9 cellular contexts compared by ENCODE assay signal in the genomic region with DNA sequence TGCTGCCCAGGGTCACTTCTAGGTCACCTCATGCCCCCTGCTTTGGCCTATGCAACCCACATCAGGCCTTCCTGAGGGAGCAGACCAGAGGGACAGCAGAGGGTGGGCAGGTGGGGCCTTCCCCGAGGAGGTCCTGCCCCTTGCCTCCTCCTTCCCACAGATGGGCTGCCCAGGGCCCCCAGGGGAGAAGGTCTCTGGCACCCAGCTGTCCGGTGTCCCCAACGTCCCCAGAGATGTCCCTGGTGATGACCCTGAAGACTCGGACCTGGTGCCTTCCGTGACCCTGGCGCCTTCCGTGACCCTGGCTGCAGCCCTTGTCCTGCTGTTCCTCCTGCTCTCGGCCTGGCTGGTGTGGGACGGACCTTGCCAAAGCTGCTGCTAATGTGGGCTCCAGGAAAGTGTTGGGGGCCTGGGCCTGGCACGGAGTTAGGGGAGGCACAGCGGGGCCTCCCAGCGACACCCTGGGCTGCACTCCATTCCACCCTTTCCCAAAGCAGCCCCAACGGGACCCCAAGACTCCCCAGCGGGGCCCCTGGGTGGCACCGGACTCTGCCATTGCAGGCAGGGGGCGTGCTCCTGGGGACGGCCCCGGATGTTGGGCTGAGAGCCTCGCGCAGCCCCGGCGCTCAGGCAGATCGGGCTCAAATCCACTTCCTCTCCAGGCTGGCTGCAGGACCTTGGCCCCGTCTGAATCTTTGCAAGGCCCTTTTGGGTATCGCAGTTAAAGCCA. TPM values are rescaled to one million over a fixed set of nuclear protein-coding genes. Genes with fewer than 3 reads are reported as not detected.
DNase-seq lines count a peak whose midpoint lies in the region; ATAC-seq and TF ChIP-seq lines count a peak whose summit lies in the region.
"Had no signal": no experiment of that assay in that cellular context is flagged by ENCODE, and none has a peak within 500 bp of the region (broad histone marks: within the 10 kb centered on the region; RNA-seq: fewer than 3 reads in every experiment).

No MANE protein-coding gene starts in this region.

- DNase-seq in DMS 273 (lab: John Stamatoyannopoulos, UW; ENCODE audit: unreplicated experiment) = peak; percentile 44
- DNase-seq in DMS 273 treated with DMSO at 0.1 percent for 48 hours (lab: John Stamatoyannopoulos, UW) = no peak
- DNase-seq in activated B cell treated with CpG ODN at 0.5 μM for 24 hours = no peak
- peak; percentile 64 for DNase-seq in osteoblast (ENCODE audit: insufficient read length, low spot score, missing footprints)
- no peak for DNase-seq in NCI-H2171 treated with DMSO at 0.1 percent for 48 hours (lab: John Stamatoyannopoulos, UW)
- no peak for DNase-seq in erythroblast (lab: John Stamatoyannopoulos, UW)
- no peak for DNase-seq in lower leg skin (ENCODE audit: low spot score in 2 of 2)

- no peaks in the 10 kb centered on the region for H3K36me3 Mint-ChIP-seq in activated B cell treated with CpG ODN at 0.5 μM for 24 hours (ENCODE audit: low read depth)

- peaks cover 5% of the 10 kb centered on the region for H3K4me1 Mint-ChIP-seq in activated B cell treated with CpG ODN at 0.5 μM for 24 hours

- TF ChIP-seq POLR2A in erythroblast (IDR thresholded peaks at IDR 0.05; ENCODE audit: low read length) (no peak), lower leg skin (IDR thresholded peaks at IDR 0.05) (no peak)

- H3K4me1 ChIP-seq in osteoblast (ENCODE audit: insufficient read depth, low read length) = no peaks in the 10 kb centered on the region

- H3K9me3 ChIP-seq in osteoblast (ENCODE audit: low read depth, low read length) = no peaks in the 10 kb centered on the region

- H3K79me2 ChIP-seq in osteoblast (ENCODE audit: insufficient read depth, low read length) = no peaks in the 10 kb centered on the region

- TF ChIP-seq CTCF in activated B cell treated with CpG ODN at 0.5 μM for 24 hours (IDR thresholded peaks at IDR 0.05) (no peak), osteoblast (IDR thresholded peaks at IDR 0.05; ENCODE audit: extremely low read depth, low read depth, low read length) (no peak), lower leg skin (IDR thresholded peaks at IDR 0.05) (no peak)

- POLR2A ChIA-PET in activated B cell treated with CpG ODN at 0.5 μM for 24 hours (lab: Charles Lee) = interaction anchor here (1.2 kb wide), 1 partner anchor 299 kb away, joined by 3 read pairs; no protein-coding TSS in a partner anchor

- ATAC-seq in HG03442 (IDR thresholded peaks at IDR 0.05; ENCODE audit: unreplicated experiment) (peak; percentile 8), activated B cell treated with CpG ODN at 0.5 μM for 24 hours (ENCODE audit: low read depth) (peak; percentile 67)

- CTCF ChIA-PET in activated B cell treated with CpG ODN at 0.5 μM for 24 hours (lab: Charles Lee) = interaction anchor here (0.6 to 6.4 kb wide), 7 partner anchors 11 to 954 kb away, joined by 3 to 54 read pairs (median 4); no protein-coding TSS in a partner anchor

- H3K4me2 ChIP-seq in osteoblast (ENCODE audit: insufficient read depth, low read length) = no peak overlapping the region

- intact Hi-C loops in activated B cell treated with CpG ODN at 0.5 μM for 24 hours (cut with micrococcal nuclease) = loop anchor here (1.0 to 5.0 kb wide), 7 partner anchors 78 to 513 kb away; a partner anchor contains a TSS
- intact Hi-C loops in lower leg skin (cut with DNase I; ENCODE audit: low total_unique reads) = loop anchor here (5.0 kb wide), 2 partner anchors 78 to 298 kb away; no protein-coding TSS in a partner anchor

- 34 to 48% methylated on average over 14 to 17 of the region's 25 CpGs for WGBS in lower leg skin, 2 donors

- H3K36me3 ChIP-seq in osteoblast (ENCODE audit: insufficient read depth, low read length) = no peaks in the 10 kb centered on the region

- no peak overlapping the region for H2AFZ ChIP-seq in osteoblast (ENCODE audit: low read length)

- peaks cover 1% of the 10 kb centered on the region for H3K27me3 Mint-ChIP-seq in activated B cell treated with CpG ODN at 0.5 μM for 24 hours

- no peak overlapping the region for H3K27ac Mint-ChIP-seq in activated B cell treated with CpG ODN at 0.5 μM for 24 hours

- H3K27ac ChIP-seq in osteoblast (ENCODE audit: low read depth, low read length) = no peak overlapping the region
- H3K27ac ChIP-seq: 22Rv1 had no signal

- no peaks in the 10 kb centered on the region for H3K27me3 ChIP-seq in osteoblast (ENCODE audit: insufficient read depth, low read length)

- H4K20me1 ChIP-seq in osteoblast (ENCODE audit: insufficient read depth, low read length) = no peaks in the 10 kb centered on the region

- H3K9me3 Mint-ChIP-seq in activated B cell treated with CpG ODN at 0.5 μM for 24 hours = no peaks in the 10 kb centered on the region

- peak overlapping the region; percentile 56 for H3K4me3 Mint-ChIP-seq in activated B cell treated with CpG ODN at 0.5 μM for 24 hours

- H3K4me3 ChIP-seq in osteoblast (ENCODE audit: insufficient read depth, low read length) = no peak overlapping the region
- H3K4me3 ChIP-seq in lower leg skin (ENCODE audit: low read depth, poor library complexity, severe bottlenecking) = no peak overlapping the region

RNA-seq across cellular contexts. Expression of a gene that starts 6.8 kb away (rescaled TPM):
- total RNA-seq in activated B cell treated with CpG ODN at 0.5 μM for 24 hours = 32.9 and 37.4 TPM in 2 replicates
- total RNA-seq in osteoblast = 25.3 TPM in 2 replicates
- 1 to 10 TPM in 1 of 4 donors, under 1 TPM in 1, not detected in 2; 0.54 to 1.0 TPM for total RNA-seq in lower leg skin

RNA-seq across cellular contexts. Expression of a gene that starts 25.9 kb away (rescaled TPM):
- total RNA-seq in activated B cell treated with CpG ODN at 0.5 μM for 24 hours (13.8 and 15.0 TPM in 2 replicates), osteoblast (8.0 and 9.0 TPM in 2 replicates), lower leg skin (10 to 100 TPM in 1 of 4 donors, 1 to 10 TPM in 3; 4.1 to 10.6 (median 8.0) TPM)

RNA-seq across cellular contexts. Expression of a gene that starts 39.1 kb away (rescaled TPM):
- total RNA-seq in activated B cell treated with CpG ODN at 0.5 μM for 24 hours (not detected in 2 replicates), osteoblast (not detected in 2 replicates), lower leg skin (not detected)

RNA-seq across cellular contexts. Expression of a gene that starts 48.8 kb away (rescaled TPM):
- total RNA-seq in activated B cell treated with CpG ODN at 0.5 μM for 24 hours (not detected in 2 replicates), osteoblast (under 0.01 and 0.29 TPM in 2 replicates), lower leg skin (1 to 10 TPM in 1 of 4 donors, under 1 TPM in 2, not detected in 1; 0.08 to 1.5 (median 0.32) TPM)

Comparison
In these comparisons a context has a peak if more than half of its experiments do, and no peak if none do; other contexts are left out.
1. DNase-seq: peak in DMS 273 (single experiment) and osteoblast (single experiment); none in DMS 273 treated with DMSO at 0.1 percent for 48 hours (single experiment), activated B cell treated with CpG ODN at 0.5 μM for 24 hours (single experiment), NCI-H2171 treated with DMSO at 0.1 percent for 48 hours (single experiment), erythroblast (0 of 2) and lower leg skin (0 of 2).
2. RNA of a gene that starts 6.8 kb away (total RNA-seq): 32.9 to 37.4 TPM in activated B cell treated with CpG ODN at 0.5 μM for 24 hours and 25.3 TPM in osteoblast; 0.54 to 1.0 TPM in lower leg skin; every median in the first group is over 10 times any median in the second.